Comparison of ENCODE assay signal across 19 cellular contexts in genomic region chr2:23359631-23360567, GRCh38. TPM values are rescaled to one million over a fixed set of nuclear protein-coding genes. Genes with fewer than 3 reads are reported as not detected.
DNase-seq lines count a peak whose midpoint lies in the region; ATAC-seq and TF ChIP-seq lines count a peak whose summit lies in the region.
"Had no signal": no experiment of that assay in that cellular context is flagged by ENCODE, and none has a peak within 500 bp of the region (broad histone marks: within the 10 kb centered on the region; RNA-seq: fewer than 3 reads in every experiment).

No MANE protein-coding gene starts in this region.

- H3K36me3 Mint-ChIP-seq in T-helper 2 cell treated with Interferon-gamma antibody and Interleukin-4, amounts not matched to agents 5 μg/mL and 100 μg/mL, for 36 hours (ENCODE audit: low read depth), result no peaks in the 10 kb centered on the region
- no peaks in the 10 kb centered on the region for H3K36me3 Mint-ChIP-seq in stimulated activated memory B cell treated with anti-CD40 and anti-IgM and Interleukin-4, amounts not matched to agents 10 μg/mL and 1 μg/mL and 100 μg/mL, for 72 hours
- H3K36me3 Mint-ChIP-seq in activated T-cell treated with anti-CD3 and anti-CD28 coated beads, Interleukin-2, amount 50 U/mL, for 4 hours (ENCODE audit: insufficient read depth), result no peaks in the 10 kb centered on the region

- no peak for ATAC-seq in stimulated activated memory B cell treated with anti-CD40 and anti-IgM and Interleukin-4, amounts not matched to agents 10 μg/mL and 1 μg/mL and 100 μg/mL, for 72 hours
- ATAC-seq in activated T-cell treated with anti-CD3 and anti-CD28 coated beads, Interleukin-2, amount 50 U/mL, for 4 hours, result no peak
- ATAC-seq: GM12878, HCT116 had no signal

- H3K27me3 ChIP-seq in hepatocyte (no peaks in the 10 kb centered on the region), PC-9 (ENCODE audit: insufficient read depth, low read depth) (peaks cover 28% of the 10 kb centered on the region)

- no peak for TF ChIP-seq CTCF in hepatocyte (IDR thresholded peaks at IDR 0.05; ENCODE audit: poor library complexity)
- no peak for TF ChIP-seq CTCF in PC-9 (conservative IDR thresholded peaks at IDR 0.05)

- BruUV-seq in PC-9 (replicated peaks; lab: Mats Ljungman, UMichigan), result no TSS peak

- H3K4me1 ChIP-seq in hepatocyte (ENCODE audit: insufficient read depth) (peaks cover 4% of the 10 kb centered on the region), PC-9 (replicated peaks; ENCODE audit: insufficient read depth) (no peaks in the 10 kb centered on the region)

- H3K36me3 ChIP-seq in hepatocyte (replicated peaks; ENCODE audit: insufficient read depth, low read depth) (no peaks in the 10 kb centered on the region), PC-9 (ENCODE audit: low read depth) (no peaks in the 10 kb centered on the region)

- peaks cover 20% of the 10 kb centered on the region for H3K27me3 Mint-ChIP-seq in T-helper 2 cell treated with Interferon-gamma antibody and Interleukin-4, amounts not matched to agents 5 μg/mL and 100 μg/mL, for 36 hours (ENCODE audit: low read depth)
- peaks cover 67% of the 10 kb centered on the region for H3K27me3 Mint-ChIP-seq in stimulated activated memory B cell treated with anti-CD40 and anti-IgM and Interleukin-4, amounts not matched to agents 10 μg/mL and 1 μg/mL and 100 μg/mL, for 72 hours
- H3K27me3 Mint-ChIP-seq in activated T-cell treated with anti-CD3 and anti-CD28 coated beads, Interleukin-2, amount 50 U/mL, for 4 hours (ENCODE audit: low read depth), result peaks cover 18% of the 10 kb centered on the region

- no peaks in the 10 kb centered on the region for H3K9me3 Mint-ChIP-seq in T-helper 2 cell treated with Interferon-gamma antibody and Interleukin-4, amounts not matched to agents 5 μg/mL and 100 μg/mL, for 36 hours
- no peaks in the 10 kb centered on the region for H3K9me3 Mint-ChIP-seq in stimulated activated memory B cell treated with anti-CD40 and anti-IgM and Interleukin-4, amounts not matched to agents 10 μg/mL and 1 μg/mL and 100 μg/mL, for 72 hours
- H3K9me3 Mint-ChIP-seq in activated T-cell treated with anti-CD3 and anti-CD28 coated beads, Interleukin-2, amount 50 U/mL, for 4 hours, result no peaks in the 10 kb centered on the region

- H3K27ac ChIP-seq in hepatocyte (peak overlapping the region; percentile 47), PC-9 (no peak overlapping the region)
- H3K27ac ChIP-seq: 22Rv1, C4-2B, GM23248 had no signal

- H4K20me1 ChIP-seq in hepatocyte (ENCODE audit: insufficient read depth, poor library complexity, severe bottlenecking) (no peaks in the 10 kb centered on the region), PC-9 (ENCODE audit: insufficient read depth) (no peaks in the 10 kb centered on the region)

- POLR2A ChIA-PET in PC-9 (lab: Charles Lee; ENCODE audit: unreplicated experiment), result no interaction called here

- H3K9me2 ChIP-seq in hepatocyte (replicated peaks; ENCODE audit: insufficient read depth) (no peaks in the 10 kb centered on the region), PC-9 (ENCODE audit: insufficient read depth) (no peaks in the 10 kb centered on the region)

- peak; percentile 4 for DNase-seq in DMS53 (lab: John Stamatoyannopoulos, UW)
- DNase-seq in DMS53 treated with DMSO at 0.1 percent for 48 hours (lab: John Stamatoyannopoulos, UW; ENCODE audit: unreplicated experiment), result no peak
- DNase-seq in hepatocyte (ENCODE audit: low spot score), result peak; percentile 57
- peak; percentile 74 for DNase-seq in mucosa of gallbladder (ENCODE audit: low spot score)
- no peak for DNase-seq in T-helper 2 cell treated with Interferon-gamma antibody and Interleukin-4, amounts not matched to agents 5 μg/mL and 100 μg/mL, for 36 hours (ENCODE audit: low spot score)
- DNase-seq in activated T-cell treated with anti-CD3 and anti-CD28 coated beads, Interleukin-2, amount 50 U/mL, for 4 hours, result no peak
- no peak for DNase-seq in PC-9
- DNase-seq: DMS 273 treated with DMSO at 0.1 percent for 48 hours, GF-D8, NCI-H1417, NCI-H187, NCI-H226, SW 1271 had no signal

- H3F3A ChIP-seq in PC-9 (ENCODE audit: insufficient read depth, low read depth), result no peaks in the 10 kb centered on the region

- H3K9me3 ChIP-seq in hepatocyte (ENCODE audit: low read depth), result no peaks in the 10 kb centered on the region
- no peaks in the 10 kb centered on the region; the same call in 1 of the 2 replicates for H3K9me3 ChIP-seq in PC-9 (ENCODE audit: insufficient read depth, low read depth)

- H3K4me3 Mint-ChIP-seq in T-helper 2 cell treated with Interferon-gamma antibody and Interleukin-4, amounts not matched to agents 5 μg/mL and 100 μg/mL, for 36 hours, result no peak overlapping the region
- no peak overlapping the region for H3K4me3 Mint-ChIP-seq in stimulated activated memory B cell treated with anti-CD40 and anti-IgM and Interleukin-4, amounts not matched to agents 10 μg/mL and 1 μg/mL and 100 μg/mL, for 72 hours
- H3K4me3 Mint-ChIP-seq in activated T-cell treated with anti-CD3 and anti-CD28 coated beads, Interleukin-2, amount 50 U/mL, for 4 hours, result no peak overlapping the region

- H3K27ac Mint-ChIP-seq in T-helper 2 cell treated with Interferon-gamma antibody and Interleukin-4, amounts not matched to agents 5 μg/mL and 100 μg/mL, for 36 hours, result no peak overlapping the region
- no peak overlapping the region for H3K27ac Mint-ChIP-seq in stimulated activated memory B cell treated with anti-CD40 and anti-IgM and Interleukin-4, amounts not matched to agents 10 μg/mL and 1 μg/mL and 100 μg/mL, for 72 hours

- no peaks in the 10 kb centered on the region for H3K79me2 ChIP-seq in hepatocyte
- no peaks in the 10 kb centered on the region for H3K79me2 ChIP-seq in PC-9 (ENCODE audit: low read depth)

- no peak overlapping the region for H3K4me2 ChIP-seq in hepatocyte
- no peak overlapping the region for H3K4me2 ChIP-seq in PC-9

- CTCF ChIA-PET in PC-9 (lab: Charles Lee), result no interaction called here

- WGBS in hepatocyte (ENCODE audit: low lambda C conversion rate, missing lambda C conversion rate), result 72% methylated on average over 19 of the region's 19 CpGs

- H3K4me3 ChIP-seq in hepatocyte (no peak overlapping the region), PC-9 (no peak overlapping the region)
- H3K4me3 ChIP-seq: GM12878, GM23248 had no signal

- no peak overlapping the region for H2AFZ ChIP-seq in hepatocyte
- H2AFZ ChIP-seq in PC-9, result no peak overlapping the region
- H2AFZ ChIP-seq: GM23248 had no signal

- no peaks in the 10 kb centered on the region for H3K4me1 Mint-ChIP-seq in T-helper 2 cell treated with Interferon-gamma antibody and Interleukin-4, amounts not matched to agents 5 μg/mL and 100 μg/mL, for 36 hours (ENCODE audit: low read depth)
- H3K4me1 Mint-ChIP-seq in stimulated activated memory B cell treated with anti-CD40 and anti-IgM and Interleukin-4, amounts not matched to agents 10 μg/mL and 1 μg/mL and 100 μg/mL, for 72 hours, result peaks cover 4% of the 10 kb centered on the region
- no peaks in the 10 kb centered on the region for H3K4me1 Mint-ChIP-seq in activated T-cell treated with anti-CD3 and anti-CD28 coated beads, Interleukin-2, amount 50 U/mL, for 4 hours (ENCODE audit: low read depth)

- intact Hi-C loops in PC-9 (cut with micrococcal nuclease; ENCODE audit: unreplicated experiment), result no loop called here

RNA-seq across cellular contexts. Expression of gene KLHL29, which starts 25.1 kb away (rescaled TPM):
- 3.6 and 3.8 TPM in 2 replicates for total RNA-seq in hepatocyte
- polyA plus RNA-seq in hepatocyte, result 9.7 and 9.9 TPM in 2 replicates
- total RNA-seq in mucosa of gallbladder, result 22.3 TPM
- 1 to 10 TPM in 2 of 3 donors, under 1 TPM in 1; 0.82 to 1.5 (median 1.1) TPM for total RNA-seq in activated T-cell treated with anti-CD3 and anti-CD28 coated beads, Interleukin-2, amount 50 U/mL, for 4 hours
- 3.1 and 3.4 TPM in 2 replicates for total RNA-seq in PC-9 (2021)

Comparison
In these comparisons a context has a peak if more than half of its experiments do, and no peak if none do; other contexts are left out.
1. DNase-seq: peak in DMS53 (single experiment), hepatocyte (single experiment) and mucosa of gallbladder (single experiment); none in DMS53 treated with DMSO at 0.1 percent for 48 hours (single experiment), T-helper 2 cell treated with Interferon-gamma antibody and Interleukin-4, amounts not matched to agents 5 μg/mL and 100 μg/mL, for 36 hours (single experiment), activated T-cell treated with anti-CD3 and anti-CD28 coated beads, Interleukin-2, amount 50 U/mL, for 4 hours (single experiment) and PC-9 (0 of 2).